16 cellular contexts compared by ENCODE assay signal in the genomic region with DNA sequence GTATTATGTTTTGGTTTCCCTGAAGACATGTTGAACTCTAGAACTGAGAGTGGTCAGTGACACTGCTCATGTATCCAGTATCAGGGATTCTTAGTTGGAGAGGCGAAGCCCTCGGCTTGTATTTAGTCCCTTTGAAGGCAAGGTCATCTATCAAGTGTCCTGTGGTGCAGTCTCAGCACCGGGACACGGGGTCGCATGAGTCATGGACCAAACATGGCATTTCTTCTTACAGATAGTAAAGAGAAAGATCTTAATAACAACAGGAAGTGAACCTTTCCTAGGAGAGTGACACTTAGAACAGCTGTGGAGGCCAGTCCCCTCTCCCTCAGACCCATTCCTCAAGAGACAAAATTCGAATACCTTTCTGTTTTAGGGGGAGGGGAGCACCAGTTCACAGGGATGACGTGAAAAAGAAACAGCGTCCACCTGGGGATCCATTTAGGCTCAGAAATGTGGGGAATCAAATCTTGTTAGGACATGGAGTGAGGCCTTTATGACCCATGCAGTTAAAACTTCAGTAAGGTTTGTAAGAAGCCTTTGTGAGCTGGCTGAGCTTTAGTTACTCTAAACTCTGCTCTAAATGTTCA.
A peak's percentile ranks its signal among the peaks of the same experiment; 100 is the strongest.
DNase-seq lines count a peak whose midpoint lies in the region; ATAC-seq and TF ChIP-seq lines count a peak whose summit lies in the region.
"Had no signal": no experiment of that assay in that cellular context is flagged by ENCODE, and none has a peak within 500 bp of the region (broad histone marks: within the 10 kb centered on the region; RNA-seq: fewer than 3 reads in every experiment).

No MANE protein-coding gene starts in this region.

- H3K27ac ChIP-seq in cingulate gyrus (ENCODE audit: low read depth, low read length) (peak overlapping the region; percentile 32), OCI-LY7 (ENCODE audit: low read depth, low read length, poor library complexity, severe bottlenecking) (no peak overlapping the region)
- H3K27ac ChIP-seq: breast epithelium, heart left ventricle had no signal

- H3K4me3 Mint-ChIP-seq in mesothelial cell of epicardium = no peak overlapping the region
- H3K4me3 Mint-ChIP-seq: activated CD4-positive, alpha-beta T cell treated with anti-CD3 and anti-CD28 coated beads, Interleukin-2, amount 10 ng/mL, durations not matched to agents 7 days and 5 days; stimulated activated naive B cell treated with anti-CD40 and anti-IgM and Interleukin-4, amounts not matched to agents 10 μg/mL and 1 μg/mL and 100 μg/mL, for 72 hours had no signal

- no peaks in the 10 kb centered on the region for H3K36me3 ChIP-seq in OCI-LY7 (ENCODE audit: insufficient read depth, low read length)
- H3K36me3 ChIP-seq: breast epithelium, heart left ventricle had no signal

- H3K9me3 ChIP-seq in OCI-LY7 (ENCODE audit: low read length) = no peaks in the 10 kb centered on the region
- H3K9me3 ChIP-seq: breast epithelium, heart left ventricle had no signal

- no peaks in the 10 kb centered on the region for H3K4me1 ChIP-seq in OCI-LY7 (ENCODE audit: insufficient read depth, low read length, poor library complexity, severe bottlenecking)
- H3K4me1 ChIP-seq: breast epithelium had no signal

- H2AFZ ChIP-seq in OCI-LY7 (ENCODE audit: low read length) = no peak overlapping the region

- H3K9me3 Mint-ChIP-seq in mesothelial cell of epicardium = no peaks in the 10 kb centered on the region
- H3K9me3 Mint-ChIP-seq: activated CD4-positive, alpha-beta T cell treated with anti-CD3 and anti-CD28 coated beads, Interleukin-2, amount 10 ng/mL, durations not matched to agents 7 days and 5 days; stimulated activated naive B cell treated with anti-CD40 and anti-IgM and Interleukin-4, amounts not matched to agents 10 μg/mL and 1 μg/mL and 100 μg/mL, for 72 hours had no signal

- TF ChIP-seq CTCF in mesothelial cell of epicardium (IDR thresholded peaks at IDR 0.05; ENCODE audit: unreplicated experiment) (no peak), OCI-LY7 (conservative IDR thresholded peaks at IDR 0.05; ENCODE audit: low read length) (no peak)

- H4K20me1 ChIP-seq in OCI-LY7 (ENCODE audit: insufficient read depth, low read length) = no peaks in the 10 kb centered on the region

- intact Hi-C loops in OCI-LY7 (cut with micrococcal nuclease; ENCODE audit: unreplicated experiment) = no loop called here

- POLR2A ChIA-PET in OCI-LY7 (lab: Charles Lee) = no interaction called here

- no peak for ATAC-seq in HG02623 (IDR thresholded peaks at IDR 0.05; ENCODE audit: unreplicated experiment)
- ATAC-seq in HG03175 (IDR thresholded peaks at IDR 0.05; ENCODE audit: unreplicated experiment) = no peak
- ATAC-seq: heart left ventricle; stimulated activated naive B cell treated with anti-CD40 and anti-IgM and Interleukin-4, amounts not matched to agents 10 μg/mL and 1 μg/mL and 100 μg/mL, for 72 hours had no signal

- H3K79me2 ChIP-seq in OCI-LY7 (ENCODE audit: insufficient read depth, low read depth, low read length) = no peaks in the 10 kb centered on the region

- no peak overlapping the region for H3K4me2 ChIP-seq in OCI-LY7 (ENCODE audit: low read length)

- BruUV-seq in OCI-LY7 (replicated peaks; lab: Mats Ljungman, UMichigan) = no TSS peak

- H3K27ac Mint-ChIP-seq in mesothelial cell of epicardium = peak overlapping the region; percentile 34
- H3K27ac Mint-ChIP-seq: activated CD4-positive, alpha-beta T cell treated with anti-CD3 and anti-CD28 coated beads, Interleukin-2, amount 10 ng/mL, durations not matched to agents 7 days and 5 days; stimulated activated naive B cell treated with anti-CD40 and anti-IgM and Interleukin-4, amounts not matched to agents 10 μg/mL and 1 μg/mL and 100 μg/mL, for 72 hours had no signal

- CTCF ChIA-PET in OCI-LY7 (lab: Charles Lee; ENCODE audit: unreplicated experiment) = no interaction called here

- H3K36me3 Mint-ChIP-seq in mesothelial cell of epicardium = peaks cover 4% of the 10 kb centered on the region
- H3K36me3 Mint-ChIP-seq: stimulated activated naive B cell treated with anti-CD40 and anti-IgM and Interleukin-4, amounts not matched to agents 10 μg/mL and 1 μg/mL and 100 μg/mL, for 72 hours had no signal

- DNase-seq in EH (ENCODE audit: low read depth) (peak; percentile 1), LHCN-M2 (ENCODE audit: low read depth) (peak; percentile 57), mesothelial cell of epicardium (ENCODE audit: low spot score in 2 of 2, unreplicated experiment in 2 of 2) (no peak), OCI-LY7 (ENCODE audit: low spot score) (no peak), DMS 273 (lab: John Stamatoyannopoulos, UW; ENCODE audit: unreplicated experiment) (no peak)
- DNase-seq: activated CD4-positive, alpha-beta T cell treated with anti-CD3 and anti-CD28 coated beads, Interleukin-2, amount 10 ng/mL, durations not matched to agents 7 days and 5 days; GDM1; heart left ventricle; midbrain; posterior cingulate gyrus; stimulated activated CD4-positive, alpha-beta T cell treated with anti-CD3 and anti-CD28 coated beads, Interleukin-2, amount 100 ng/mL, for 48 hours; stimulated activated naive B cell treated with anti-CD40 and anti-IgM and Interleukin-4, amounts not matched to agents 10 μg/mL and 1 μg/mL and 100 μg/mL, for 72 hours had no signal

- no peaks in the 10 kb centered on the region for H3K9me2 ChIP-seq in OCI-LY7 (ENCODE audit: insufficient read depth, low read length)

- H3K27me3 Mint-ChIP-seq in mesothelial cell of epicardium (ENCODE audit: low read depth) = no peaks in the 10 kb centered on the region

- H3K4me3 ChIP-seq in OCI-LY7 (ENCODE audit: low read depth, low read length, poor library complexity, severe bottlenecking) = no peak overlapping the region
- H3K4me3 ChIP-seq: breast epithelium, heart left ventricle had no signal

- H3K4me1 Mint-ChIP-seq in mesothelial cell of epicardium = peaks cover 11% of the 10 kb centered on the region
- H3K4me1 Mint-ChIP-seq: activated CD4-positive, alpha-beta T cell treated with anti-CD3 and anti-CD28 coated beads, Interleukin-2, amount 10 ng/mL, durations not matched to agents 7 days and 5 days; stimulated activated naive B cell treated with anti-CD40 and anti-IgM and Interleukin-4, amounts not matched to agents 10 μg/mL and 1 μg/mL and 100 μg/mL, for 72 hours had no signal

Comparison
In these comparisons a context has a peak if more than half of its experiments do, and no peak if none do; other contexts are left out.
1. DNase-seq: peak in EH (single experiment) and LHCN-M2 (single experiment); none in mesothelial cell of epicardium (0 of 2), OCI-LY7 (single experiment) and DMS 273 (single experiment).